In the genomic region with DNA sequence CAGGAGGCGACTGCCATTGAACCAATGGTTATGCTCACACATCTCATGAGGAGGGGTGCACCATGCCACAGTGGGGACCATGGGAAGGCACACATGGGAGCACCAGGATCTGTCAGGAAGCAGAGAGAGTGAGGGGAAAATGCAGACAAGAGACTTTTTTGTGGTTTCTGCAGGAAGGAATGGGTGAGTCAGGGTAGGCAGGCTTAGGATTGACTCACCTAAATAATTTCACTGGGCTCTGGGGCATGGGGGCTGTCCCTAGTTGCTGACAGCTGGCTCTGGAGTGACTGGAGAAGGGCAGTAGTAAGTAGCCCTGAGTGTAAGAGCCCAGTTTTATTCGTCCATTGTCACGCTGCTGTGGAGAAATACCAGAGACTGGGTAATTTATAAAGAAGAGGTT, we compare ENCODE assay signal across 11 cellular contexts.
A peak's percentile ranks its signal among the peaks of the same experiment; 100 is the strongest.
DNase-seq lines count a peak whose midpoint lies in the region; ATAC-seq and TF ChIP-seq lines count a peak whose summit lies in the region.
"Had no signal": no experiment of that assay in that cellular context is flagged by ENCODE, and none has a peak within 500 bp of the region (broad histone marks: within the 10 kb centered on the region; RNA-seq: fewer than 3 reads in every experiment).

No MANE protein-coding gene starts in this region.

- H3K4me3 Mint-ChIP-seq in activated CD4-positive, alpha-beta T cell treated with anti-CD3 and anti-CD28 coated beads, Interleukin-2, amount 10 ng/mL, durations not matched to agents 7 days and 5 days, result no peak overlapping the region
- H3K4me3 Mint-ChIP-seq: B cell, natural killer cell had no signal

- POLR2A ChIA-PET in activated CD4-positive, alpha-beta T cell treated with anti-CD3 and anti-CD28 coated beads, Interleukin-2, amount 10 ng/mL, durations not matched to agents 7 days and 5 days (lab: Charles Lee), result no interaction called here

- DNase-seq in activated CD4-positive, alpha-beta T cell treated with anti-CD3 and anti-CD28 coated beads, Interleukin-2, amount 50 U/mL, for 48 hours, result peak; percentile 44 to 65
- DNase-seq in activated CD4-positive, alpha-beta T cell treated with anti-CD3 and anti-CD28 coated beads, Interleukin-2, amount 10 ng/mL, durations not matched to agents 7 days and 5 days, result no peak
- DNase-seq in fibroblast of the conjunctiva (ENCODE audit: low read depth) (peak; percentile 0), activated gamma-delta T cell (lab: John Stamatoyannopoulos, UW) (no peak), NCI-H2227 (lab: John Stamatoyannopoulos, UW; ENCODE audit: unreplicated experiment) (no peak)
- peak; percentile 56 for DNase-seq in stimulated activated CD8-positive, alpha-beta memory T cell treated with anti-CD3 and anti-CD28 coated beads, Interleukin-4, amount 100 ng/mL, for 48 hours
- DNase-seq: KG1, natural killer cell had no signal

- H3K9me3 Mint-ChIP-seq in activated CD4-positive, alpha-beta T cell treated with anti-CD3 and anti-CD28 coated beads, Interleukin-2, amount 10 ng/mL, durations not matched to agents 7 days and 5 days, result no peaks in the 10 kb centered on the region
- H3K9me3 Mint-ChIP-seq: natural killer cell had no signal

- H3K27ac Mint-ChIP-seq in activated CD4-positive, alpha-beta T cell treated with anti-CD3 and anti-CD28 coated beads, Interleukin-2, amount 10 ng/mL, durations not matched to agents 7 days and 5 days, result no peak overlapping the region
- H3K27ac Mint-ChIP-seq: B cell, natural killer cell had no signal

- no peaks in the 10 kb centered on the region for H3K4me1 Mint-ChIP-seq in activated CD4-positive, alpha-beta T cell treated with anti-CD3 and anti-CD28 coated beads, Interleukin-2, amount 10 ng/mL, durations not matched to agents 7 days and 5 days
- H3K4me1 Mint-ChIP-seq: B cell, natural killer cell had no signal

- H3K36me3 Mint-ChIP-seq in activated CD4-positive, alpha-beta T cell treated with anti-CD3 and anti-CD28 coated beads, Interleukin-2, amount 10 ng/mL, durations not matched to agents 7 days and 5 days (ENCODE audit: low read depth), result no peaks in the 10 kb centered on the region
- H3K36me3 Mint-ChIP-seq: natural killer cell had no signal

- H3K27me3 Mint-ChIP-seq in activated CD4-positive, alpha-beta T cell treated with anti-CD3 and anti-CD28 coated beads, Interleukin-2, amount 10 ng/mL, durations not matched to agents 7 days and 5 days, result peaks cover 3% of the 10 kb centered on the region

- peak; percentile 98 for ATAC-seq in SK-N-SH treated with all-trans-retinoic acid at 6 μM for 48 hours
- no peak for ATAC-seq in HG03571 (IDR thresholded peaks at IDR 0.05; ENCODE audit: unreplicated experiment)
- ATAC-seq: natural killer cell had no signal

- CTCF ChIA-PET in activated CD4-positive, alpha-beta T cell treated with anti-CD3 and anti-CD28 coated beads, Interleukin-2, amount 10 ng/mL, durations not matched to agents 7 days and 5 days (lab: Charles Lee), result no interaction called here

TF ChIP-seq in SK-N-SH treated with all-trans-retinoic acid at 6 μM for 48 hours, 23 proteins besides CTCF, POLR2A, EP300 and RAD21:
- TF ChIP-seq ISL1 (CRISPR knock-in tag; IDR thresholded peaks at IDR 0.05) (no peak), SNAI2 (CRISPR knock-in tag; IDR thresholded peaks at IDR 0.05) (no peak), ZNF565 (CRISPR knock-in tag; conservative IDR thresholded peaks at IDR 0.05; ENCODE audit: low read depth) (no peak), ZC3H10 (CRISPR knock-in tag; IDR thresholded peaks at IDR 0.05) (no peak), BACH2 (CRISPR knock-in tag; IDR thresholded peaks at IDR 0.05; ENCODE audit: borderline replicate concordance) (no peak), ZFP3 (CRISPR knock-in tag; IDR thresholded peaks at IDR 0.05) (no peak), PPARA (CRISPR knock-in tag; IDR thresholded peaks at IDR 0.05; ENCODE audit: borderline replicate concordance) (no peak), RARB (CRISPR knock-in tag; IDR thresholded peaks at IDR 0.05) (no peak), ARNTL (CRISPR knock-in tag; IDR thresholded peaks at IDR 0.05; ENCODE audit: borderline replicate concordance, low read depth) (no peak), ESRRG (CRISPR knock-in tag; IDR thresholded peaks at IDR 0.05) (no peak)
- TF ChIP-seq, protein P1, sequence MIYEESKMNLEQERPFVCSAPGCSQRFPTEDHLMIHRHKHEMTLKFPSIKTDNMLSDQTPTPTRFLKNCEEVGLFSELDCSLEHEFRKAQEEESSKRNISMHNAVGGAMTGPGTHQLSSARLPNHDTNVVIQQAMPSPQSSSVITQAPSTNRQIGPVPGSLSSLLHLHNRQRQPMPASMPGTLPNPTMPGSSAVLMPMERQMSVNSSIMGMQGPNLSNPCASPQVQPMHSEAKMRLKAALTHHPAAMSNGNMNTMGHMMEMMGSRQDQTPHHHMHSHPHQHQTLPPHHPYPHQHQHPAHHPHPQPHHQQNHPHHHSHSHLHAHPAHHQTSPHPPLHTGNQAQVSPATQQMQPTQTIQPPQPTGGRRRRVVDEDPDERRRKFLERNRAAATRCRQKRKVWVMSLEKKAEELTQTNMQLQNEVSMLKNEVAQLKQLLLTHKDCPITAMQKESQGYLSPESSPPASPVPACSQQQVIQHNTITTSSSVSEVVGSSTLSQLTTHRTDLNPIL (CRISPR knock-in tag; IDR thresholded peaks at IDR 0.05; ENCODE audit: low read depth), result no peak
- TF ChIP-seq, protein P2, sequence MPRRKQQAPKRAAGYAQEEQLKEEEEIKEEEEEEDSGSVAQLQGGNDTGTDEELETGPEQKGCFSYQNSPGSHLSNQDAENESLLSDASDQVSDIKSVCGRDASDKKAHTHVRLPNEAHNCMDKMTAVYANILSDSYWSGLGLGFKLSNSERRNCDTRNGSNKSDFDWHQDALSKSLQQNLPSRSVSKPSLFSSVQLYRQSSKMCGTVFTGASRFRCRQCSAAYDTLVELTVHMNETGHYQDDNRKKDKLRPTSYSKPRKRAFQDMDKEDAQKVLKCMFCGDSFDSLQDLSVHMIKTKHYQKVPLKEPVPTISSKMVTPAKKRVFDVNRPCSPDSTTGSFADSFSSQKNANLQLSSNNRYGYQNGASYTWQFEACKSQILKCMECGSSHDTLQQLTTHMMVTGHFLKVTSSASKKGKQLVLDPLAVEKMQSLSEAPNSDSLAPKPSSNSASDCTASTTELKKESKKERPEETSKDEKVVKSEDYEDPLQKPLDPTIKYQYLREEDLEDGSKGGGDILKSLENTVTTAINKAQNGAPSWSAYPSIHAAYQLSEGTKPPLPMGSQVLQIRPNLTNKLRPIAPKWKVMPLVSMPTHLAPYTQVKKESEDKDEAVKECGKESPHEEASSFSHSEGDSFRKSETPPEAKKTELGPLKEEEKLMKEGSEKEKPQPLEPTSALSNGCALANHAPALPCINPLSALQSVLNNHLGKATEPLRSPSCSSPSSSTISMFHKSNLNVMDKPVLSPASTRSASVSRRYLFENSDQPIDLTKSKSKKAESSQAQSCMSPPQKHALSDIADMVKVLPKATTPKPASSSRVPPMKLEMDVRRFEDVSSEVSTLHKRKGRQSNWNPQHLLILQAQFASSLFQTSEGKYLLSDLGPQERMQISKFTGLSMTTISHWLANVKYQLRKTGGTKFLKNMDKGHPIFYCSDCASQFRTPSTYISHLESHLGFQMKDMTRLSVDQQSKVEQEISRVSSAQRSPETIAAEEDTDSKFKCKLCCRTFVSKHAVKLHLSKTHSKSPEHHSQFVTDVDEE (CRISPR knock-in tag; IDR thresholded peaks at IDR 0.05), result no peak
- TF ChIP-seq, protein P3, sequence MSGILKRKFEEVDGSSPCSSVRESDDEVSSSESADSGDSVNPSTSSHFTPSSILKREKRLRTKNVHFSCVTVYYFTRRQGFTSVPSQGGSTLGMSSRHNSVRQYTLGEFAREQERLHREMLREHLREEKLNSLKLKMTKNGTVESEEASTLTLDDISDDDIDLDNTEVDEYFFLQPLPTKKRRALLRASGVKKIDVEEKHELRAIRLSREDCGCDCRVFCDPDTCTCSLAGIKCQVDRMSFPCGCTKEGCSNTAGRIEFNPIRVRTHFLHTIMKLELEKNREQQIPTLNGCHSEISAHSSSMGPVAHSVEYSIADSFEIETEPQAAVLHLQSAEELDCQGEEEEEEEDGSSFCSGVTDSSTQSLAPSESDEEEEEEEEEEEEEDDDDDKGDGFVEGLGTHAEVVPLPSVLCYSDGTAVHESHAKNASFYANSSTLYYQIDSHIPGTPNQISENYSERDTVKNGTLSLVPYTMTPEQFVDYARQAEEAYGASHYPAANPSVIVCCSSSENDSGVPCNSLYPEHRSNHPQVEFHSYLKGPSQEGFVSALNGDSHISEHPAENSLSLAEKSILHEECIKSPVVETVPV (CRISPR knock-in tag; IDR thresholded peaks at IDR 0.05), result no peak

Comparison
In these comparisons a context has a peak if more than half of its experiments do, and no peak if none do; other contexts are left out.
1. DNase-seq: peak in activated CD4-positive, alpha-beta T cell treated with anti-CD3 and anti-CD28 coated beads, Interleukin-2, amount 50 U/mL, for 48 hours (2 of 2), fibroblast of the conjunctiva (single experiment) and stimulated activated CD8-positive, alpha-beta memory T cell treated with anti-CD3 and anti-CD28 coated beads, Interleukin-4, amount 100 ng/mL, for 48 hours (single experiment); none in activated CD4-positive, alpha-beta T cell treated with anti-CD3 and anti-CD28 coated beads, Interleukin-2, amount 10 ng/mL, durations not matched to agents 7 days and 5 days (single experiment), activated gamma-delta T cell (single experiment) and NCI-H2227 (single experiment).